ENCODE assay signal across 13 cellular contexts in the genomic region with DNA sequence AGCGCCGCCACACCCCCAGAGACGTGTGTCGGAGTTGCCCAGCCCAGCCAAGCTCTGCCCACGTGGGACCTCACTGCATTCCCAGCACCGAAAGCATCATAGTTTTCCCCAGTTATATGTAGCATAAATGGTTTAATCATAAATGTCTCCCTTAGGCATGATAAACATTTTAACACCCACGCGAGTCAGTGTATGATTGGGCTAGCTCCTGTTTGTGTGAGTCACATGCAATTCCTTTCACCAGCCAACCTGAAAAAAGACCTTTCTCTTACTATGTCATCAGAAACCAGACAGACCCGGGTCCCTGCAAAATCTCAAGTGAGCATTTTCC. TPM values are rescaled to one million over a fixed set of nuclear protein-coding genes. Genes with fewer than 3 reads are reported as not detected.
A peak's percentile ranks its signal among the peaks of the same experiment; 100 is the strongest.
DNase-seq lines count a peak whose midpoint lies in the region; ATAC-seq and TF ChIP-seq lines count a peak whose summit lies in the region.
"Had no signal": no experiment of that assay in that cellular context is flagged by ENCODE, and none has a peak within 500 bp of the region (broad histone marks: within the 10 kb centered on the region; RNA-seq: fewer than 3 reads in every experiment).

No MANE protein-coding gene starts in this region.

- intact Hi-C loops in heart right ventricle (cut with DNase I) (loop anchor here in 3 of 10 donors (5.0 to 10.0 kb wide), 6 partner anchors 60 to 350 kb away; partner anchors contain the start of genes NECAB2 (in 2 of the 3) and MBTPS1 (in 1 of the 3)), spleen (cut with DNase I; ENCODE audit: low total_unique reads) (loop anchor here (10.0 kb wide), 2 partner anchors 93 to 223 kb away; partner anchors contain the start of gene OSGIN1)

- H3K9me3 ChIP-seq in adipocyte (ENCODE audit: control insufficient read depth, low read length) (no peaks in the 10 kb centered on the region), heart right ventricle (no peaks in the 10 kb centered on the region), spleen (no peaks in the 10 kb centered on the region)

- ATAC-seq in heart right ventricle (peak in 3 of 8 donors; percentile 22 to 40 (median 28)), GM19452 (IDR thresholded peaks at IDR 0.05; ENCODE audit: unreplicated experiment) (no peak), GM21723 (IDR thresholded peaks at IDR 0.05; ENCODE audit: unreplicated experiment) (no peak)
- ATAC-seq: naive thymus-derived CD8-positive, alpha-beta T cell had no signal

- no peak for TF ChIP-seq POLR2A in spleen (IDR thresholded peaks at IDR 0.05)

- H3K36me3 ChIP-seq in adipocyte (ENCODE audit: control insufficient read depth, insufficient read depth, low read length, severe bottlenecking) (peaks cover 29% of the 10 kb centered on the region), heart right ventricle (peaks cover 0 to 52% (median 41%) of the 10 kb centered on the region in 9 donors), spleen (peaks cover 0 to 58% (median 49%) of the 10 kb centered on the region in 6 donors)

- H3K4me1 ChIP-seq in adipocyte (ENCODE audit: control insufficient read depth, insufficient read depth, low read length) (peaks cover 35% of the 10 kb centered on the region), heart right ventricle (peaks cover 30 to 69% (median 43%) of the 10 kb centered on the region in 9 donors), spleen (peaks cover 22 to 80% (median 49%) of the 10 kb centered on the region in 6 donors)

- H3K27me3 ChIP-seq in adipocyte (replicated peaks; ENCODE audit: control insufficient read depth, insufficient read depth, low read length) (peaks cover 6% of the 10 kb centered on the region), heart right ventricle (no peaks in the 10 kb centered on the region), spleen (replicated peaks in 1 of 7) (no peaks in the 10 kb centered on the region)

- H3K9ac ChIP-seq in adipocyte (ENCODE audit: low read length), result no peak overlapping the region

- no peak for TF ChIP-seq CTCF in heart right ventricle (IDR thresholded peaks at IDR 0.05)
- no peak for TF ChIP-seq CTCF in spleen (IDR thresholded peaks at IDR 0.05 in 8 of 11, conservative IDR thresholded peaks at IDR 0.05 in 3 of 11)

- 35 to 46% methylated on average over 9 of the region's 9 CpGs for WGBS in heart right ventricle, 2 donors
- WGBS in spleen, 5 donors, result 68 to 83% (median 77%) methylated on average over 8 to 9 of the region's 9 CpGs

- H3K27ac ChIP-seq in heart right ventricle, result peak overlapping the region; percentile 54 to 91 (median 84)
- peak overlapping the region in 7 of 8 donors; percentile 26 to 84 (median 75) for H3K27ac ChIP-seq in spleen

- H3K4me3 ChIP-seq in adipocyte (ENCODE audit: low read length), result no peak overlapping the region
- no peak overlapping the region for H3K4me3 ChIP-seq in heart right ventricle
- H3K4me3 ChIP-seq in spleen, result no peak overlapping the region

- DNase-seq in ELR (ENCODE audit: low read depth) (peak; percentile 39), adipocyte (ENCODE audit: low read depth) (peak; percentile 25), heart right ventricle (no peak), spleen (no peak), SIG-M5 (lab: John Stamatoyannopoulos, UW) (no peak), SW 1271 (lab: John Stamatoyannopoulos, UW) (no peak)
- DNase-seq: central memory CD4-positive, alpha-beta T cell; naive thymus-derived CD8-positive, alpha-beta T cell; NCI-H187; stimulated activated naive CD4-positive, alpha-beta T cell had no signal

RNA-seq across cellular contexts. Expression of gene TAF1C, which starts 9.2 kb away (rescaled TPM):
- total RNA-seq in heart right ventricle, result 10 to 100 TPM; 14.2 to 34.0 (median 20.9) TPM
- 10 to 100 TPM; 24.7 to 76.7 TPM for polyA plus RNA-seq in heart right ventricle
- total RNA-seq in spleen, result 100 to 1,000 TPM in 2 of 7 donors, 10 to 100 TPM in 5; 60.3 to 133 (median 76.6) TPM
- polyA plus RNA-seq in spleen, result 100 to 1,000 TPM in 1 of 3 donors, 10 to 100 TPM in 2; 31.4 to 125 (median 70.6) TPM

RNA-seq across cellular contexts. Expression of gene ADAD2, which starts 13.3 kb away (rescaled TPM):
- total RNA-seq in heart right ventricle, result 1 to 10 TPM in 3 of 10 donors, under 1 TPM in 3, not detected in 4; 0.52 to 2.2 (median 0.85) TPM
- polyA plus RNA-seq in heart right ventricle, result 1 to 10 TPM in 1 of 2 donors, under 1 TPM in 1; 0.36 to 5.9 TPM
- 10 to 100 TPM in 1 of 7 donors, 1 to 10 TPM in 6; 2.8 to 24.1 (median 6.4) TPM for total RNA-seq in spleen
- 10 to 100 TPM in 2 of 3 donors, 1 to 10 TPM in 1; 2.5 to 86.5 (median 25.9) TPM for polyA plus RNA-seq in spleen
- total RNA-seq: naive thymus-derived CD8-positive, alpha-beta T cell; T-helper 2 cell treated with Interferon-gamma antibody and Interleukin-4, amounts not matched to agents 100 ng/mL and 5 ng/mL, for 36 hours had no signal

RNA-seq across cellular contexts. Expression of gene DNAAF1, which starts 32.6 kb away (rescaled TPM):
- total RNA-seq in heart right ventricle (under 1 TPM in 3 of 10 donors, not detected in 7; 0.23 to 0.54 (median 0.28) TPM), spleen (1 to 10 TPM in 2 of 7 donors, under 1 TPM in 4, not detected in 1; 0.20 to 2.0 (median 0.79) TPM)
- polyA plus RNA-seq in heart right ventricle (1 to 10 TPM in 1 of 2 donors, under 1 TPM in 1; 0.33 to 2.6 TPM), spleen (1 to 10 TPM; 1.3 to 4.3 (median 2.0) TPM)
- total RNA-seq: T-helper 2 cell treated with Interferon-gamma antibody and Interleukin-4, amounts not matched to agents 100 ng/mL and 5 ng/mL, for 36 hours had no signal

RNA-seq across cellular contexts. Expression of gene HSDL1, which starts 32.7 kb away (rescaled TPM):
- total RNA-seq in heart right ventricle (10 to 100 TPM; 19.4 to 38.5 (median 25.3) TPM), spleen (10 to 100 TPM; 18.3 to 29.0 (median 23.4) TPM)
- polyA plus RNA-seq in heart right ventricle (10 to 100 TPM in 1 of 2 donors, 1 to 10 TPM in 1; 9.9 to 13.7 TPM), spleen (10 to 100 TPM; 10.1 to 15.7 (median 14.0) TPM)

Comparison
In these comparisons a context has a peak if more than half of its experiments do, and no peak if none do; other contexts are left out.
1. DNase-seq: peak in ELR (single experiment) and adipocyte (single experiment); none in heart right ventricle (0 of 2), spleen (single experiment), SIG-M5 (single experiment) and SW 1271 (0 of 2).